In the genomic region with DNA sequence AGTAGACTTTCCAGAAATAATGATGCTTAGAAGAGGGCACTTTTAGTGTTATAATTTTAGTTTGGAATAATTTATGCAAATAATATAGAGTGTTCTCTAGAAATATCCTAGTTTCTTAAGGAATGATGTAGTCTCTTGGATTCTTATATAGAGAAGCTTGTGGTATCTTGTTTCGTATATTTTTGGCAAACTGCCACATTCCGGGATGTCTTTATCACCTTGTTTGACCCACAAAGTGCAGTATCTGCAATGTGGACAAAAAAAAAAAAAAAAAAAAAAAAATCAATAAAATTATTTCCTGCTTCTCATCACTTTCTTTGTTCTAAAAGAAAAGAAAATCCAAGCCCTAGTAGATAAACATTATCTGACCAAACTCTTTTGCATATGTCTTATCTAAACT, we compare ENCODE assay signal across 19 cellular contexts.
DNase-seq lines count a peak whose midpoint lies in the region; ATAC-seq, FAIRE-seq and TF ChIP-seq lines count a peak whose summit lies in the region.
"Had no signal": no experiment of that assay in that cellular context is flagged by ENCODE, and none has a peak within 500 bp of the region (broad histone marks: within the 10 kb centered on the region; RNA-seq: fewer than 3 reads in every experiment).

No MANE protein-coding gene starts in this region.

- BruUV-seq in MCF 10A (replicated peaks; lab: Mats Ljungman, UMichigan) = no TSS peak
- BruUV-seq in mammary epithelial cell (replicated peaks; lab: Mats Ljungman, UMichigan) = no TSS peak
- no TSS peak for BruUV-seq in GM12878 (replicated peaks; lab: Mats Ljungman, UMichigan)

- intact Hi-C loops in MCF 10A (cut with micrococcal nuclease) (loop anchor here (1.0 to 5.0 kb wide), 4 partner anchors 163 to 862 kb away; no protein-coding TSS in a partner anchor), mammary epithelial cell (cut with micrococcal nuclease) (loop anchor here (1.0 to 2.0 kb wide), 4 partner anchors 163 to 863 kb away; no protein-coding TSS in a partner anchor), GM12878 (cut with micrococcal nuclease; ENCODE audit: unreplicated experiment) (loop anchor here (5.0 to 10.0 kb wide), 3 partner anchors 179 to 859 kb away; no protein-coding TSS in a partner anchor), right lobe of liver (cut with DNase I) (no loop called here)

- no peak overlapping the region for H3K27ac Mint-ChIP-seq in MCF 10A (ENCODE audit: low read depth, unreplicated experiment)
- H3K27ac Mint-ChIP-seq: activated CD8-positive, alpha-beta T cell treated with anti-CD3 and anti-CD28 coated beads for 36 hours; activated naive CD8-positive, alpha-beta T cell treated with anti-CD3 and anti-CD28 coated beads, Interleukin-2, amount 10 ng/mL, durations not matched to agents 7 days and 5 days; natural killer cell treated with Interleukin-12 subunit alpha and Interleukin-12 subunit beta and Interleukin-15 and Interleukin-18, amount 100 ng/mL, for 72 hours; stimulated activated memory B cell treated with anti-CD40 and anti-IgM and Interleukin-4, amounts not matched to agents 10 μg/mL and 1 μg/mL and 100 μg/mL, for 72 hours had no signal

- POLR2A ChIA-PET in MCF 10A (lab: Yijun Ruan, JAX) = interaction anchor here (0.7 to 1.2 kb wide), 5 partner anchors 217 to 863 kb away, joined by 3 to 4 read pairs (median 3); no protein-coding TSS in a partner anchor
- POLR2A ChIA-PET in GM12878 (lab: Charles Lee) = no interaction called here

- WGBS in mammary epithelial cell (ENCODE audit: low coverage, missing lambda C conversion rate) = 0% methylated on average over 2 of the region's 2 CpGs
- WGBS in GM12878 (ENCODE audit: insufficient coverage, insufficient replicate concordance, low lambda C conversion rate, missing lambda C conversion rate) = 0% methylated on average over 2 of the region's 2 CpGs
- 7% methylated on average over 2 of the region's 2 CpGs for WGBS in right lobe of liver (ENCODE audit: insufficient coverage, low coverage, low lambda C conversion rate, missing lambda C conversion rate)

- SMC1A ChIA-PET in GM12878 (lab: Charles Lee; ENCODE audit: uncharacterized antibody, unreplicated experiment) = interaction anchor here (0.9 to 1.9 kb wide), 10 partner anchors 9 to 863 kb away, joined by 3 to 7 read pairs (median 4); no protein-coding TSS in a partner anchor

- H3K4me3 ChIP-seq in mammary epithelial cell (replicated peaks in 1 of 3; ENCODE audit: insufficient read depth in 1 of 3, low read depth in 2 of 3, low read length in 3 of 3) = no peak overlapping the region
- H3K4me3 ChIP-seq in GM12878 = no peak overlapping the region
- H3K4me3 ChIP-seq in right lobe of liver = no peak overlapping the region
- H3K4me3 ChIP-seq: HAP-1, left ventricle myocardium inferior, PC-9, SJSA1 had no signal

- no peaks in the 10 kb centered on the region for H3K36me3 ChIP-seq in mammary epithelial cell (ENCODE audit: insufficient read depth, low read length)
- H3K36me3 ChIP-seq in GM12878 (ENCODE audit: control insufficient read depth in 2 of 2, insufficient read depth in 2 of 2, low read length in 1 of 2) = no peaks in the 10 kb centered on the region
- H3K36me3 ChIP-seq in right lobe of liver = no peaks in the 10 kb centered on the region
- H3K36me3 ChIP-seq: HAP-1, left ventricle myocardium inferior, SJSA1 had no signal

- no peak for TF ChIP-seq RAD21 in GM12878 (IDR thresholded peaks at IDR 0.05; ENCODE audit: insufficient read depth, low read depth, low read length)

- TF ChIP-seq POLR2A in GM12878 (IDR thresholded peaks at IDR 0.05; ENCODE audit: low read depth, low read length) (no peak), right lobe of liver (IDR thresholded peaks at IDR 0.05) (no peak)

- in situ Hi-C loops in mammary epithelial cell (cut with MboI; ENCODE audit: low sequenced_read_pairs in 2 of 2) = loop anchor here (25.0 kb wide), 2 partner anchors 297 to 872 kb away; no protein-coding TSS in a partner anchor
- in situ Hi-C loops in GM12878 (cut with MboI) = loop anchor here (10.0 kb wide), 1 partner anchor 801 kb away; no protein-coding TSS in a partner anchor

- TF ChIP-seq CTCF in MCF 10A (IDR thresholded peaks at IDR 0.05; ENCODE audit: unreplicated experiment) (no peak), mammary epithelial cell (conservative IDR thresholded peaks at IDR 0.05 in 1 of 2, IDR thresholded peaks at IDR 0.05 in 1 of 2; ENCODE audit: extremely low read depth in 1 of 2, insufficient read depth in 1 of 2, low read depth in 1 of 2, low read length in 2 of 2) (no peak), GM12878 (IDR thresholded peaks at IDR 0.05 in 2 of 3, conservative IDR thresholded peaks at IDR 0.05 in 1 of 3; ENCODE audit: control insufficient read depth in 2 of 3, extremely low read depth in 1 of 3, insufficient read depth in 1 of 3, low read depth in 3 of 3, low read length in 3 of 3) (no peak), right lobe of liver (IDR thresholded peaks at IDR 0.05) (no peak)

- H3K4me1 ChIP-seq in mammary epithelial cell (ENCODE audit: insufficient read depth, low read length) (no peaks in the 10 kb centered on the region), GM12878 (ENCODE audit: control insufficient read depth, insufficient read depth, low read length) (no peaks in the 10 kb centered on the region), right lobe of liver (no peaks in the 10 kb centered on the region)
- H3K4me1 ChIP-seq: Caco-2, HAP-1, left ventricle myocardium inferior, parathyroid adenoma had no signal

- no peaks in the 10 kb centered on the region for H3K36me3 Mint-ChIP-seq in MCF 10A (ENCODE audit: insufficient read depth, unreplicated experiment)
- H3K36me3 Mint-ChIP-seq: activated naive CD8-positive, alpha-beta T cell treated with anti-CD3 and anti-CD28 coated beads, Interleukin-2, amount 10 ng/mL, durations not matched to agents 7 days and 5 days; natural killer cell treated with Interleukin-12 subunit alpha and Interleukin-12 subunit beta and Interleukin-15 and Interleukin-18, amount 100 ng/mL, for 72 hours; stimulated activated memory B cell treated with anti-CD40 and anti-IgM and Interleukin-4, amounts not matched to agents 10 μg/mL and 1 μg/mL and 100 μg/mL, for 72 hours had no signal

- no peak for TF ChIP-seq EP300 in GM12878 (IDR thresholded peaks at IDR 0.05; ENCODE audit: borderline replicate concordance in 1 of 2, control insufficient read depth in 1 of 2, low read depth in 2 of 2, low read length in 2 of 2)

- H3K27ac ChIP-seq in mammary epithelial cell (ENCODE audit: insufficient read depth, low read depth, low read length) (no peak overlapping the region), GM12878 (ENCODE audit: control insufficient read depth, insufficient read depth) (no peak overlapping the region), right lobe of liver (no peak overlapping the region)
- H3K27ac ChIP-seq: epithelial cell of prostate, left ventricle myocardium inferior, parathyroid adenoma, PC-9, SJSA1 had no signal

- H3K27me3 Mint-ChIP-seq in MCF 10A (ENCODE audit: insufficient read depth, unreplicated experiment) = no peaks in the 10 kb centered on the region
- H3K27me3 Mint-ChIP-seq: natural killer cell treated with Interleukin-12 subunit alpha and Interleukin-12 subunit beta and Interleukin-15 and Interleukin-18, amount 100 ng/mL, for 72 hours; stimulated activated memory B cell treated with anti-CD40 and anti-IgM and Interleukin-4, amounts not matched to agents 10 μg/mL and 1 μg/mL and 100 μg/mL, for 72 hours had no signal

- H3K27me3 ChIP-seq in mammary epithelial cell (ENCODE audit: insufficient read depth, low read length) (no peaks in the 10 kb centered on the region), GM12878 (replicated peaks in 1 of 2; ENCODE audit: control insufficient read depth in 2 of 2, insufficient read depth in 2 of 2, low read length in 1 of 2) (no peaks in the 10 kb centered on the region), right lobe of liver (no peaks in the 10 kb centered on the region)
- H3K27me3 ChIP-seq: SJSA1 had no signal

- H3K9ac ChIP-seq in mammary epithelial cell (ENCODE audit: insufficient read depth, low read length) (no peak overlapping the region), GM12878 (ENCODE audit: control insufficient read depth, insufficient read depth, low read length) (no peak overlapping the region)
- H3K9ac ChIP-seq: parathyroid adenoma had no signal

- H3K4me3 Mint-ChIP-seq in MCF 10A (ENCODE audit: unreplicated experiment) = no peak overlapping the region
- H3K4me3 Mint-ChIP-seq: activated CD8-positive, alpha-beta T cell treated with anti-CD3 and anti-CD28 coated beads for 36 hours; activated naive CD8-positive, alpha-beta T cell treated with anti-CD3 and anti-CD28 coated beads, Interleukin-2, amount 10 ng/mL, durations not matched to agents 7 days and 5 days; natural killer cell treated with Interleukin-12 subunit alpha and Interleukin-12 subunit beta and Interleukin-15 and Interleukin-18, amount 100 ng/mL, for 72 hours; stimulated activated memory B cell treated with anti-CD40 and anti-IgM and Interleukin-4, amounts not matched to agents 10 μg/mL and 1 μg/mL and 100 μg/mL, for 72 hours had no signal

- dilution Hi-C loops in mammary epithelial cell (cut with HindIII; ENCODE audit: low sequenced_read_pairs) = no loop called here

- CTCF ChIA-PET in MCF 10A (lab: Yijun Ruan, JAX) (interaction anchor here (0.5 to 4.9 kb wide), 48 partner anchors 7 to 1622 kb away, joined by 3 to 69 read pairs (median 4); no protein-coding TSS in a partner anchor), mammary epithelial cell (lab: Charles Lee; ENCODE audit: low non-redundant PET) (interaction anchor here (0.6 to 1.0 kb wide), 2 partner anchors 163 to 172 kb away, joined by 3 to 4 read pairs; no protein-coding TSS in a partner anchor), GM12878 (lab: Yijun Ruan, JAX) (interaction anchor here (0.6 to 4.0 kb wide), 35 partner anchors 10 to 863 kb away, joined by 3 to 52 read pairs (median 4); no protein-coding TSS in a partner anchor)

- no peaks in the 10 kb centered on the region for H3K9me3 Mint-ChIP-seq in MCF 10A (ENCODE audit: unreplicated experiment)
- H3K9me3 Mint-ChIP-seq: activated CD8-positive, alpha-beta T cell treated with anti-CD3 and anti-CD28 coated beads for 36 hours; activated naive CD8-positive, alpha-beta T cell treated with anti-CD3 and anti-CD28 coated beads, Interleukin-2, amount 10 ng/mL, durations not matched to agents 7 days and 5 days; natural killer cell treated with Interleukin-12 subunit alpha and Interleukin-12 subunit beta and Interleukin-15 and Interleukin-18, amount 100 ng/mL, for 72 hours; stimulated activated memory B cell treated with anti-CD40 and anti-IgM and Interleukin-4, amounts not matched to agents 10 μg/mL and 1 μg/mL and 100 μg/mL, for 72 hours had no signal

- H3K79me2 ChIP-seq in mammary epithelial cell (ENCODE audit: insufficient read depth, low read length) (no peaks in the 10 kb centered on the region), GM12878 (ENCODE audit: control insufficient read depth, insufficient read depth, low read length) (no peaks in the 10 kb centered on the region)
- H3K79me2 ChIP-seq: parathyroid adenoma had no signal

- H3K4me1 Mint-ChIP-seq in MCF 10A (ENCODE audit: insufficient read depth, unreplicated experiment) = no peaks in the 10 kb centered on the region
- H3K4me1 Mint-ChIP-seq: stimulated activated memory B cell treated with anti-CD40 and anti-IgM and Interleukin-4, amounts not matched to agents 10 μg/mL and 1 μg/mL and 100 μg/mL, for 72 hours had no signal

- H4K20me1 ChIP-seq in mammary epithelial cell (ENCODE audit: insufficient read depth, low read length) = no peaks in the 10 kb centered on the region
- H4K20me1 ChIP-seq in GM12878 (ENCODE audit: control insufficient read depth, insufficient read depth) = no peaks in the 10 kb centered on the region

- no peak overlapping the region for H2AFZ ChIP-seq in mammary epithelial cell (ENCODE audit: low read depth, low read length)
- no peak overlapping the region for H2AFZ ChIP-seq in GM12878 (ENCODE audit: control insufficient read depth, low read depth, low read length)
- H2AFZ ChIP-seq: parathyroid adenoma, PC-9 had no signal

- DNase-seq in MCF 10A (ENCODE audit: unreplicated experiment) (peak; percentile 23), mammary epithelial cell (no peak), NCI-H748 treated with DMSO at 0.1 percent for 48 hours (lab: John Stamatoyannopoulos, UW) (peak; percentile 46), GM12878 (ENCODE audit: low read depth, low spot score) (no peak), occipital lobe (lab: John Stamatoyannopoulos, UW) (no peak), right lobe of liver (no peak)
- DNase-seq: activated naive CD8-positive, alpha-beta T cell treated with anti-CD3 and anti-CD28 coated beads, Interleukin-2, amount 10 ng/mL, durations not matched to agents 7 days and 5 days; left ventricle myocardium inferior had no signal

- peak; percentile 38 for FAIRE-seq in GM12878 (lab: Jason Lieb, UNC)

- ATAC-seq in GM12878 (no peak), right lobe of liver (no peak), HG02973 (IDR thresholded peaks at IDR 0.05; ENCODE audit: unreplicated experiment) (no peak), HG03432 (IDR thresholded peaks at IDR 0.05; ENCODE audit: unreplicated experiment) (no peak)
- ATAC-seq: natural killer cell treated with Interleukin-12 subunit alpha and Interleukin-12 subunit beta and Interleukin-15 and Interleukin-18, amount 100 ng/mL, for 72 hours; stimulated activated memory B cell treated with anti-CD40 and anti-IgM and Interleukin-4, amounts not matched to agents 10 μg/mL and 1 μg/mL and 100 μg/mL, for 72 hours had no signal

- H3K4me2 ChIP-seq in mammary epithelial cell (ENCODE audit: insufficient read depth, low read depth, low read length) = no peak overlapping the region
- no peak overlapping the region for H3K4me2 ChIP-seq in GM12878 (ENCODE audit: control insufficient read depth, insufficient read depth)
- H3K4me2 ChIP-seq: PC-9 had no signal

- H3K9me3 ChIP-seq in mammary epithelial cell (replicated peaks; ENCODE audit: insufficient read depth, low read length) (no peaks in the 10 kb centered on the region), GM12878 (replicated peaks; ENCODE audit: control insufficient read depth, insufficient read depth, low read length) (no peaks in the 10 kb centered on the region), right lobe of liver (no peaks in the 10 kb centered on the region)
- H3K9me3 ChIP-seq: Caco-2, HAP-1, left ventricle myocardium inferior, SJSA1 had no signal

- RAD21 ChIA-PET in GM12878 (lab: Charles Lee; ENCODE audit: unreplicated experiment) = interaction anchor here (0.8 to 2.1 kb wide), 7 partner anchors 10 to 477 kb away, joined by 3 to 10 read pairs (median 4); no protein-coding TSS in a partner anchor

Comparison
In these comparisons a context has a peak if more than half of its experiments do, and no peak if none do; other contexts are left out.
1. DNase-seq: peak in MCF 10A (single experiment) and NCI-H748 treated with DMSO at 0.1 percent for 48 hours (single experiment); none in mammary epithelial cell (single experiment), GM12878 (single experiment), occipital lobe (single experiment) and right lobe of liver (0 of 3).
2. intact Hi-C loops: an anchor here in MCF 10A (1.0 to 5.0 kb wide), mammary epithelial cell (1.0 to 2.0 kb wide) and GM12878 (5.0 to 10.0 kb wide); none called in right lobe of liver.